In genomic region chr17:48546924-48547838, GRCh38 we compare ENCODE assay signal across 9 cellular contexts. TPM values are rescaled to one million over a fixed set of nuclear protein-coding genes. Genes with fewer than 3 reads are reported as not detected.
DNase-seq lines count a peak whose midpoint lies in the region; ATAC-seq and TF ChIP-seq lines count a peak whose summit lies in the region.
"Had no signal": no experiment of that assay in that cellular context is flagged by ENCODE, and none has a peak within 500 bp of the region (broad histone marks: within the 10 kb centered on the region; RNA-seq: fewer than 3 reads in every experiment).

No MANE protein-coding gene starts in this region.

- POLR2A ChIA-PET in RWPE1 (lab: Yijun Ruan, JAX; ENCODE audit: low non-redundant PET): no interaction called here

- H3K36me3 ChIP-seq in HUES48 (ENCODE audit: control insufficient read depth, insufficient read depth, low read length) (no peaks in the 10 kb centered on the region), sigmoid colon (peaks cover 0 to 16% (median 5%) of the 10 kb centered on the region in 4 donors)

- no peak for DNase-seq in RWPE1 (ENCODE audit: low spot score)
- DNase-seq in fibroblast of peridontal ligament (ENCODE audit: extremely low read depth): peak; percentile 2
- peak; percentile 90 for DNase-seq in sigmoid colon
- DNase-seq in DMS 273 (lab: John Stamatoyannopoulos, UW; ENCODE audit: unreplicated experiment): no peak
- no peak for DNase-seq in activated CD8-positive, alpha-beta memory T cell treated with anti-CD3 and anti-CD28 coated beads, Interleukin-2, amount 50 U/mL, for 48 hours

- H3K27me3 ChIP-seq in HUES48 (ENCODE audit: control insufficient read depth, insufficient read depth, low read length) (peaks cover 100% of the 10 kb centered on the region), sigmoid colon (no peaks in the 10 kb centered on the region)

- no peak overlapping the region for H3K9ac ChIP-seq in HUES48 (ENCODE audit: low read depth, low read length)

- intact Hi-C loops in sigmoid colon (cut with DNase I): no loop called here

- TF ChIP-seq POLR2A in sigmoid colon (IDR thresholded peaks at IDR 0.05): no peak

- H3K9me3 ChIP-seq in HUES48 (ENCODE audit: control insufficient read depth, insufficient read depth, low read length): no peaks in the 10 kb centered on the region
- H3K9me3 ChIP-seq in sigmoid colon: no peaks in the 10 kb centered on the region

- WGBS in sigmoid colon, 2 donors: 19 to 36% methylated on average over 10 of the region's 10 CpGs

- H3K27ac ChIP-seq in HUES48 (ENCODE audit: low read depth, low read length) (no peak overlapping the region), RWPE1 (peak overlapping the region; percentile 0; the same call in 1 of the 2 replicates), sigmoid colon (peak overlapping the region; percentile 94 to 99 (median 96))

- H3K4me3 ChIP-seq in HUES48 (ENCODE audit: low read depth, low read length): peak overlapping the region; percentile 16; the same call in 1 of the 2 replicates
- peak overlapping the region; percentile 6 to 34 (median 30) for H3K4me3 ChIP-seq in sigmoid colon

- H3K4me1 ChIP-seq in HUES48 (ENCODE audit: control insufficient read depth, insufficient read depth, low read length): peaks cover 50% of the 10 kb centered on the region
- peaks cover 0 to 76% (median 73%) of the 10 kb centered on the region in 4 donors for H3K4me1 ChIP-seq in sigmoid colon

- no peak for TF ChIP-seq EP300 in sigmoid colon (IDR thresholded peaks at IDR 0.05)

- TF ChIP-seq CTCF in RWPE1 (conservative IDR thresholded peaks at IDR 0.05; ENCODE audit: low read depth) (no peak), sigmoid colon (IDR thresholded peaks at IDR 0.05) (no peak)

- ATAC-seq in GM21723 (IDR thresholded peaks at IDR 0.05; ENCODE audit: unreplicated experiment): no peak
- no peak for ATAC-seq in activated CD4-positive, CD25-positive, alpha-beta regulatory T cell treated with anti-CD3 and anti-CD28 coated beads, Interleukin-2, amount 50 U/mL, for 24 hours

- CTCF ChIA-PET in RWPE1 (lab: Yijun Ruan, JAX): interaction anchor here (0.6 to 1.0 kb wide), 3 partner anchors 41 to 284 kb away, joined by 3 read pairs; no protein-coding TSS in a partner anchor

RNA-seq across cellular contexts. Expression of gene HOXB2, which starts 2.3 kb away (rescaled TPM):
- total RNA-seq in sigmoid colon: 10 to 100 TPM; 44.9 to 86.1 (median 63.6) TPM
- 1 to 10 TPM; 1.6 to 7.8 (median 3.0) TPM for polyA plus RNA-seq in sigmoid colon

RNA-seq across cellular contexts. Expression of gene HOXB1, which starts 16.4 kb away (rescaled TPM):
- under 1 TPM in 1 of 4 donors, not detected in 3; 0.27 TPM for total RNA-seq in sigmoid colon
- polyA plus RNA-seq in sigmoid colon: under 1 TPM in 2 of 3 donors, not detected in 1; 0.60 to 0.92 TPM
- total RNA-seq: activated CD8-positive, alpha-beta memory T cell treated with anti-CD3 and anti-CD28 coated beads for 36 hours had no signal

RNA-seq across cellular contexts. Expression of gene HOXB4, which starts 31.0 kb away (rescaled TPM):
- total RNA-seq in sigmoid colon: 1 to 10 TPM; 4.6 to 8.3 (median 5.4) TPM
- polyA plus RNA-seq in sigmoid colon: 1 to 10 TPM in 2 of 3 donors, under 1 TPM in 1; 0.23 to 2.7 (median 1.2) TPM

RNA-seq across cellular contexts. Expression of gene HOXB3, which starts 42.9 kb away (rescaled TPM):
- total RNA-seq in sigmoid colon: 10 to 100 TPM; 25.3 to 64.3 (median 30.1) TPM
- 10 to 100 TPM in 2 of 3 donors, 1 to 10 TPM in 1; 6.2 to 16.7 (median 10.2) TPM for polyA plus RNA-seq in sigmoid colon

RNA-seq across cellular contexts. Expression of gene HOXB5, which starts 46.4 kb away (rescaled TPM):
- total RNA-seq in sigmoid colon: 1 to 10 TPM; 1.5 to 2.5 (median 2.1) TPM
- 10 to 100 TPM in 1 of 3 donors, 1 to 10 TPM in 2; 3.2 to 13.9 (median 4.2) TPM for polyA plus RNA-seq in sigmoid colon
- total RNA-seq: activated CD8-positive, alpha-beta memory T cell treated with anti-CD3 and anti-CD28 coated beads for 36 hours had no signal

Comparison
In these comparisons a context has a peak if more than half of its experiments do, and no peak if none do; other contexts are left out.
1. DNase-seq: peak in fibroblast of peridontal ligament (single experiment) and sigmoid colon (single experiment); none in RWPE1 (single experiment), DMS 273 (single experiment) and activated CD8-positive, alpha-beta memory T cell treated with anti-CD3 and anti-CD28 coated beads, Interleukin-2, amount 50 U/mL, for 48 hours (single experiment).